ENCODE assay signal across 17 cellular contexts in the genomic region with DNA sequence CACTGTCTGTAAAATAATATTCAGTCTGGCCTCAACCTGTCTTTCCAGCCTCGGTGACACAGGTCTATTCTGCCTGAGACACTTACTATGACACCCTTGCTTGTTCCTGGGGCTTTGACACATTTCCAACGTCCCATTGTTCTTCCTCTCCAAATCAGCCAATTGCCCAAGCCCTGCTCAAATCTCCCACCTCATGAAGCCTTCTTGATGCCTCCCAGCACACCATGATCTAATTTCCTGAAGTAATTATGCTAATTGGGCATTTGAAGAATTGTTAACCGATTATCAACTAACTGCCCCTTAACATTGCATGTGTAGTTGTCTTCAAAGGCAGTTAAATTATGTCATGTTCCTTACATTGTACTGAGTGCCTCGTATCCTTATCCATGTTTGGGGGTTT. TPM values are rescaled to one million over a fixed set of nuclear protein-coding genes. Genes with fewer than 3 reads are reported as not detected.
DNase-seq lines count a peak whose midpoint lies in the region; ATAC-seq and TF ChIP-seq lines count a peak whose summit lies in the region.
"Had no signal": no experiment of that assay in that cellular context is flagged by ENCODE, and none has a peak within 500 bp of the region (broad histone marks: within the 10 kb centered on the region; RNA-seq: fewer than 3 reads in every experiment).

No MANE protein-coding gene starts in this region.

- H3K27ac ChIP-seq in right atrium auricular region, result peak overlapping the region; percentile 61 to 76
- H3K27ac ChIP-seq in esophagus muscularis mucosa (replicated peaks in 1 of 4), result peak overlapping the region; percentile 50 to 69 (median 66)
- peak overlapping the region in 3 of 5 donors; percentile 15 to 85 (median 61) for H3K27ac ChIP-seq in stomach
- H3K27ac ChIP-seq: A549, HL-60 had no signal

- H3K4me1 Mint-ChIP-seq in activated T-helper 17 cell treated with anti-CD3 and anti-CD28 coated beads, Interleukin-2, amount 50 U/mL, for 72 hours, result no peaks in the 10 kb centered on the region
- H3K4me1 Mint-ChIP-seq: CD4-positive, CD25-positive, alpha-beta regulatory T cell had no signal

- peaks cover 45% of the 10 kb centered on the region for H3K36me3 ChIP-seq in right atrium auricular region
- H3K36me3 ChIP-seq in esophagus muscularis mucosa, result peaks cover 0 to 33% (median 20%) of the 10 kb centered on the region in 4 donors
- H3K36me3 ChIP-seq in stomach, result peaks cover 0 to 8% (median 6%) of the 10 kb centered on the region in 4 donors

- TF ChIP-seq CTCF in right atrium auricular region (IDR thresholded peaks at IDR 0.05) (no peak), esophagus muscularis mucosa (IDR thresholded peaks at IDR 0.05) (no peak), stomach (IDR thresholded peaks at IDR 0.05) (no peak)

- H3K4me3 Mint-ChIP-seq in activated T-helper 17 cell treated with anti-CD3 and anti-CD28 coated beads, Interleukin-2, amount 50 U/mL, for 72 hours, result no peak overlapping the region
- H3K4me3 Mint-ChIP-seq: CD4-positive, CD25-positive, alpha-beta regulatory T cell; GM23338 had no signal

- H3K27me3 ChIP-seq in right atrium auricular region (no peaks in the 10 kb centered on the region), esophagus muscularis mucosa (no peaks in the 10 kb centered on the region), stomach (no peaks in the 10 kb centered on the region)

- H3K4me3 ChIP-seq in right atrium auricular region (no peak overlapping the region), esophagus muscularis mucosa (no peak overlapping the region), stomach (no peak overlapping the region)
- H3K4me3 ChIP-seq: A549, GM23338, K562 had no signal

- WGBS in esophagus muscularis mucosa, result 88% methylated on average over 4 of the region's 4 CpGs
- WGBS in stomach, 5 donors, result 73 to 90% (median 80%) methylated on average over 4 of the region's 4 CpGs

- peaks cover 0 to 66% of the 10 kb centered on the region in 2 donors for H3K4me1 ChIP-seq in right atrium auricular region
- peaks cover 65 to 73% (median 69%) of the 10 kb centered on the region in 4 donors for H3K4me1 ChIP-seq in esophagus muscularis mucosa
- H3K4me1 ChIP-seq in stomach, result peaks cover 0 to 35% (median under 1%) of the 10 kb centered on the region in 4 donors

- no peak overlapping the region for H3K27ac Mint-ChIP-seq in activated T-helper 17 cell treated with anti-CD3 and anti-CD28 coated beads, Interleukin-2, amount 50 U/mL, for 72 hours
- H3K27ac Mint-ChIP-seq: CD4-positive, CD25-positive, alpha-beta regulatory T cell; GM23338 had no signal

- DNase-seq in right atrium auricular region (ENCODE audit: low spot score), result no peak
- no peak for DNase-seq in cardiac septum (ENCODE audit: low spot score)
- no peak for DNase-seq in esophagus muscularis mucosa (ENCODE audit: extremely low spot score)
- DNase-seq in stomach, result no peak
- DNase-seq in DMS153 treated with DMSO at 0.1 percent for 48 hours (lab: John Stamatoyannopoulos, UW; ENCODE audit: unreplicated experiment), result no peak
- no peak for DNase-seq in NCI-H524 treated with DMSO at 0.1 percent for 48 hours (lab: John Stamatoyannopoulos, UW)
- DNase-seq: CD4-positive, CD25-positive, alpha-beta regulatory T cell; DMS79 treated with DMSO at 0.1 percent for 48 hours; GDM1; NCI-H1048; NCI-H146; NCI-H2227 treated with DMSO at 0.1 percent for 48 hours had no signal

- H3K9me3 Mint-ChIP-seq in activated T-helper 17 cell treated with anti-CD3 and anti-CD28 coated beads, Interleukin-2, amount 50 U/mL, for 72 hours, result no peaks in the 10 kb centered on the region
- H3K9me3 Mint-ChIP-seq: GM23338 had no signal

- H3K36me3 Mint-ChIP-seq in activated T-helper 17 cell treated with anti-CD3 and anti-CD28 coated beads, Interleukin-2, amount 50 U/mL, for 72 hours (ENCODE audit: low read depth), result no peaks in the 10 kb centered on the region
- H3K36me3 Mint-ChIP-seq: CD4-positive, CD25-positive, alpha-beta regulatory T cell had no signal

- TF ChIP-seq EP300 in esophagus muscularis mucosa (IDR thresholded peaks at IDR 0.05) (no peak), stomach (IDR thresholded peaks at IDR 0.05) (no peak)

- intact Hi-C loops in cardiac septum (cut with DNase I) (no loop called here), esophagus muscularis mucosa (cut with DNase I) (no loop called here), stomach (cut with DNase I; ENCODE audit: low total_unique reads) (no loop called here)

- ATAC-seq in activated T-helper 17 cell treated with anti-CD3 and anti-CD28 coated beads, Interleukin-2, amount 50 U/mL, for 72 hours (replicated peaks), result no peak
- ATAC-seq: GM23338, K562 had no signal

- H3K9me3 ChIP-seq in right atrium auricular region (no peaks in the 10 kb centered on the region), esophagus muscularis mucosa (no peaks in the 10 kb centered on the region), stomach (no peaks in the 10 kb centered on the region)
- H3K9me3 ChIP-seq: A549 had no signal

- H3K27me3 Mint-ChIP-seq in activated T-helper 17 cell treated with anti-CD3 and anti-CD28 coated beads, Interleukin-2, amount 50 U/mL, for 72 hours, result peaks cover 31% of the 10 kb centered on the region

- TF ChIP-seq POLR2A in esophagus muscularis mucosa (IDR thresholded peaks at IDR 0.05; ENCODE audit: low read depth) (no peak), stomach (IDR thresholded peaks at IDR 0.05) (no peak)

RNA-seq across cellular contexts. Expression of a gene that starts 33.1 kb away (rescaled TPM):
- 100 to 1,000 TPM; 396 to 398 TPM for total RNA-seq in right atrium auricular region
- 311 TPM for total RNA-seq in cardiac septum
- 100 to 1,000 TPM; 434 to 638 (median 591) TPM for total RNA-seq in esophagus muscularis mucosa
- 100 to 1,000 TPM in 4 of 5 donors, 10 to 100 TPM in 1; 49.2 to 719 (median 267) TPM for total RNA-seq in stomach
- 10 to 100 TPM; 18.5 to 73.2 (median 33.5) TPM for polyA plus RNA-seq in stomach
- 1 to 10 TPM in 1 of 2 donors, not detected in 1; 1.2 TPM for total RNA-seq in activated T-helper 17 cell treated with anti-CD3 and anti-CD28 coated beads, Interleukin-2, amount 50 U/mL, for 72 hours
- total RNA-seq: CD4-positive, CD25-positive, alpha-beta regulatory T cell had no signal

RNA-seq across cellular contexts. Expression of a gene that starts 58.4 kb away (rescaled TPM):
- 100 to 1,000 TPM; 180 to 278 TPM for total RNA-seq in right atrium auricular region
- total RNA-seq in cardiac septum, result 311 TPM
- 100 to 1,000 TPM; 125 to 148 (median 129) TPM for total RNA-seq in esophagus muscularis mucosa
- total RNA-seq in stomach, result 10 to 100 TPM; 26.3 to 90.1 (median 32.7) TPM
- polyA plus RNA-seq in stomach, result 10 to 100 TPM; 15.7 to 21.9 (median 18.0) TPM
- total RNA-seq in activated T-helper 17 cell treated with anti-CD3 and anti-CD28 coated beads, Interleukin-2, amount 50 U/mL, for 72 hours, result under 1 TPM in 1 of 2 donors, not detected in 1; 0.42 TPM
- total RNA-seq: CD4-positive, CD25-positive, alpha-beta regulatory T cell had no signal
- polyA plus RNA-seq: CD4-positive, CD25-positive, alpha-beta regulatory T cell had no signal

Comparison
In these comparisons a context has a peak if more than half of its experiments do, and no peak if none do; other contexts are left out.
1. RNA of a gene that starts 33.1 kb away (total RNA-seq): 434 to 638 TPM in esophagus muscularis mucosa, 396 to 398 TPM in right atrium auricular region, 311 TPM in cardiac septum (single experiment) and 49.2 to 719 TPM in stomach; 1.2 TPM in activated T-helper 17 cell treated with anti-CD3 and anti-CD28 coated beads, Interleukin-2, amount 50 U/mL, for 72 hours; every median in the first group is over 10 times any median in the second.
2. RNA of a gene that starts 58.4 kb away (total RNA-seq): 311 TPM in cardiac septum (single experiment), 180 to 278 TPM in right atrium auricular region, 125 to 148 TPM in esophagus muscularis mucosa and 26.3 to 90.1 TPM in stomach; 0.42 TPM in activated T-helper 17 cell treated with anti-CD3 and anti-CD28 coated beads, Interleukin-2, amount 50 U/mL, for 72 hours; every median in the first group is over 10 times any median in the second.
3. Peak in every context shown above with its lines, with median percentiles within 50 percentile points of each other: H3K27ac ChIP-seq.